8 cellular contexts compared by ENCODE assay signal in genomic region chrX:12956704-12957541, GRCh38. TPM values are rescaled to one million over a fixed set of nuclear protein-coding genes. Genes with fewer than 3 reads are reported as not detected.
DNase-seq lines count a peak whose midpoint lies in the region; ATAC-seq and TF ChIP-seq lines count a peak whose summit lies in the region.

No MANE protein-coding gene starts in this region.

- H3K36me3 Mint-ChIP-seq in natural killer cell: no peaks in the 10 kb centered on the region

- no peaks in the 10 kb centered on the region for H3K27me3 Mint-ChIP-seq in natural killer cell (ENCODE audit: low read depth in 2 of 2)

- peaks cover 65 to 66% of the 10 kb centered on the region in 2 donors for H3K4me1 Mint-ChIP-seq in natural killer cell

- peak overlapping the region; percentile 99 for H3K27ac ChIP-seq in HL-60 (replicated peaks)

- H3K4me3 ChIP-seq in GM06990 (replicated peaks; ENCODE audit: low read depth, low read length): peak overlapping the region; percentile 21
- no peak overlapping the region for H3K4me3 ChIP-seq in HL-60 (replicated peaks; ENCODE audit: insufficient read depth, low read length)

- peak overlapping the region; percentile 95 to 96 for H3K27ac Mint-ChIP-seq in natural killer cell

- H3K27me3 ChIP-seq in GM06990 (replicated peaks; ENCODE audit: control insufficient read depth, insufficient read depth, low read length) (no peaks in the 10 kb centered on the region), HL-60 (ENCODE audit: insufficient read depth, poor library complexity, severe bottlenecking) (no peaks in the 10 kb centered on the region)

- H3K4me3 Mint-ChIP-seq in natural killer cell: peak overlapping the region; percentile 87

- TF ChIP-seq CTCF in GM06990 (IDR thresholded peaks at IDR 0.05; ENCODE audit: insufficient read depth, low read length, poor library complexity, severe bottlenecking): no peak
- no peak for TF ChIP-seq CTCF in HL-60 (IDR thresholded peaks at IDR 0.05; ENCODE audit: insufficient read depth, low read length)
- TF ChIP-seq CTCF in natural killer cell (IDR thresholded peaks at IDR 0.05): no peak

- ATAC-seq in GM21515 (IDR thresholded peaks at IDR 0.05; ENCODE audit: unreplicated experiment) (peak; percentile 70), natural killer cell (peak; percentile 66 to 86 (median 77))

- DNase-seq in GM06990 (ENCODE audit: extremely low read depth, insufficient read length): peak; percentile 79
- peak; percentile 77 to 93 for DNase-seq in HL-60 (ENCODE audit: low read depth in 1 of 2, low spot score in 1 of 2)
- peak; percentile 41 for DNase-seq in T-helper 9 cell
- DNase-seq in effector CD4-positive, alpha-beta T cell: peak; percentile 59
- DNase-seq in natural killer cell: peak; percentile 33
- DNase-seq in putamen (ENCODE audit: low spot score): no peak
- no peak for DNase-seq in NCI-H2107 (lab: John Stamatoyannopoulos, UW)

- H3K9me3 Mint-ChIP-seq in natural killer cell: no peaks in the 10 kb centered on the region

- H3K36me3 ChIP-seq in GM06990 (ENCODE audit: control insufficient read depth, insufficient read depth, low read length): no peaks in the 10 kb centered on the region

- intact Hi-C loops in natural killer cell (cut with micrococcal nuclease): loop anchor here (1.0 to 10.0 kb wide), 4 partner anchors 18 to 738 kb away; partner anchors contain the start of gene TMSB4X

RNA-seq across cellular contexts. Expression of gene TMSB4X, which starts 18.0 kb away (rescaled TPM):
- total RNA-seq in natural killer cell: 1,000 to 10,000 TPM; 5,049 to 6,005 (median 5,892) TPM

RNA-seq across cellular contexts. Expression of gene TLR8, which starts 50.5 kb away (rescaled TPM):
- 1 to 10 TPM in 1 of 3 donors, under 1 TPM in 2; 0.95 to 1.9 (median 0.95) TPM for total RNA-seq in natural killer cell

Comparison
In these comparisons a context has a peak if more than half of its experiments do, and no peak if none do; other contexts are left out.
1. DNase-seq: peak in GM06990 (single experiment), HL-60 (2 of 2), T-helper 9 cell (single experiment), effector CD4-positive, alpha-beta T cell (single experiment) and natural killer cell (single experiment); none in putamen (single experiment) and NCI-H2107 (single experiment).